ENCODE assay signal across 20 cellular contexts in genomic region chr2:40418614-40419013, GRCh38. TPM values are rescaled to one million over a fixed set of nuclear protein-coding genes. Genes with fewer than 3 reads are reported as not detected.
A peak's percentile ranks its signal among the peaks of the same experiment; 100 is the strongest.
DNase-seq lines count a peak whose midpoint lies in the region; ATAC-seq and TF ChIP-seq lines count a peak whose summit lies in the region.
"Had no signal": no experiment of that assay in that cellular context is flagged by ENCODE, and none has a peak within 500 bp of the region (broad histone marks: within the 10 kb centered on the region; RNA-seq: fewer than 3 reads in every experiment).

No MANE protein-coding gene starts in this region.

- intact Hi-C loops in OCI-LY7 (cut with micrococcal nuclease; ENCODE audit: unreplicated experiment) (no loop called here), upper lobe of right lung (cut with DNase I) (no loop called here), left lung (cut with DNase I) (no loop called here)
- intact Hi-C loops in activated CD4-positive, alpha-beta T cell treated with anti-CD3 and anti-CD28 coated beads for 36 hours (cut with DNase I, micrococcal nuclease) = no loop called here

- H3K36me3 Mint-ChIP-seq in activated CD4-positive, alpha-beta T cell treated with anti-CD3 and anti-CD28 coated beads for 36 hours (ENCODE audit: low read depth) = no peaks in the 10 kb centered on the region

- TF ChIP-seq CTCF in OCI-LY7 (conservative IDR thresholded peaks at IDR 0.05; ENCODE audit: low read length) = no peak
- TF ChIP-seq CTCF in gastroesophageal sphincter (IDR thresholded peaks at IDR 0.05) = no peak
- no peak for TF ChIP-seq CTCF in upper lobe of right lung (IDR thresholded peaks at IDR 0.05)
- no peak for TF ChIP-seq CTCF in left lung (IDR thresholded peaks at IDR 0.05)

- peaks cover 2% of the 10 kb centered on the region for H3K27me3 Mint-ChIP-seq in activated CD4-positive, alpha-beta T cell treated with anti-CD3 and anti-CD28 coated beads for 36 hours
- H3K27me3 Mint-ChIP-seq: CD4-positive, alpha-beta T cell had no signal

- H3K9me3 ChIP-seq in OCI-LY7 (ENCODE audit: low read length) (no peaks in the 10 kb centered on the region), gastroesophageal sphincter (no peaks in the 10 kb centered on the region), muscle layer of colon (ENCODE audit: low read length) (no peaks in the 10 kb centered on the region), upper lobe of right lung (no peaks in the 10 kb centered on the region), left lung (no peaks in the 10 kb centered on the region)

- no peaks in the 10 kb centered on the region for H3K79me2 ChIP-seq in OCI-LY7 (ENCODE audit: insufficient read depth, low read depth, low read length)

- BruUV-seq in OCI-LY7 (replicated peaks; lab: Mats Ljungman, UMichigan) = no TSS peak

- peak overlapping the region; percentile 7; the same call in 1 of the 2 replicates for H2AFZ ChIP-seq in OCI-LY7 (ENCODE audit: low read length)

- no peaks in the 10 kb centered on the region for H3K9me3 Mint-ChIP-seq in activated CD4-positive, alpha-beta T cell treated with anti-CD3 and anti-CD28 coated beads for 36 hours (ENCODE audit: low read depth)
- H3K9me3 Mint-ChIP-seq: CD4-positive, alpha-beta T cell had no signal

- no peak overlapping the region for H3K4me3 Mint-ChIP-seq in activated CD4-positive, alpha-beta T cell treated with anti-CD3 and anti-CD28 coated beads for 36 hours
- H3K4me3 Mint-ChIP-seq: CD4-positive, alpha-beta T cell had no signal

- H3K4me1 ChIP-seq in OCI-LY7 (ENCODE audit: insufficient read depth, low read length, poor library complexity, severe bottlenecking) (no peaks in the 10 kb centered on the region), gastroesophageal sphincter (peaks cover 7 to 59% (median 12%) of the 10 kb centered on the region in 3 donors), muscle layer of colon (ENCODE audit: insufficient read depth, low read length) (peaks cover 53% of the 10 kb centered on the region), upper lobe of right lung (no peaks in the 10 kb centered on the region), left lung (no peaks in the 10 kb centered on the region)

- no peaks in the 10 kb centered on the region for H4K20me1 ChIP-seq in OCI-LY7 (ENCODE audit: insufficient read depth, low read length)

- DNase-seq in OCI-LY7 (ENCODE audit: low spot score) (no peak), upper lobe of right lung (no peak), left lung (no peak)
- no peak for DNase-seq in activated naive CD4-positive, alpha-beta T cell (lab: John Stamatoyannopoulos, UW)
- no peak for DNase-seq in activated CD4-positive, alpha-beta T cell treated with anti-CD3 and anti-CD28 coated beads for 36 hours
- DNase-seq: activated CD8-positive, alpha-beta memory T cell treated with anti-CD3 and anti-CD28 coated beads, Interleukin-2, amount 50 U/mL, for 48 hours; caudate nucleus; CD4-positive, alpha-beta T cell; GF-D8; MM.1S; NCI-H1436 treated with DMSO at 0.1 percent for 48 hours; NCI-H526 treated with DMSO at 0.1 percent for 48 hours; nucleus accumbens; SHP77 treated with DMSO at 0.1 percent for 48 hours; T-helper 1 cell had no signal

- no peak for TF ChIP-seq EP300 in gastroesophageal sphincter (IDR thresholded peaks at IDR 0.05)

- H3K36me3 ChIP-seq in OCI-LY7 (ENCODE audit: insufficient read depth, low read length) = no peaks in the 10 kb centered on the region
- no peaks in the 10 kb centered on the region for H3K36me3 ChIP-seq in gastroesophageal sphincter
- no peaks in the 10 kb centered on the region for H3K36me3 ChIP-seq in muscle layer of colon (ENCODE audit: insufficient read depth, low read length)
- H3K36me3 ChIP-seq in upper lobe of right lung = no peaks in the 10 kb centered on the region
- no peaks in the 10 kb centered on the region for H3K36me3 ChIP-seq in left lung

- no peak overlapping the region for H3K4me3 ChIP-seq in OCI-LY7 (ENCODE audit: low read depth, low read length, poor library complexity, severe bottlenecking)
- no peak overlapping the region for H3K4me3 ChIP-seq in gastroesophageal sphincter
- H3K4me3 ChIP-seq in muscle layer of colon (ENCODE audit: low read depth in 1 of 2, low read length in 2 of 2) = peak overlapping the region in 1 of 2 donors; percentile 14
- no peak overlapping the region for H3K4me3 ChIP-seq in upper lobe of right lung
- H3K4me3 ChIP-seq in left lung = no peak overlapping the region

- 19 to 60% methylated on average over 1 to 2 of the region's 2 CpGs for WGBS in gastroesophageal sphincter (ENCODE audit: low coverage in 1 of 2), 2 donors

- H3K9me2 ChIP-seq in OCI-LY7 (ENCODE audit: insufficient read depth, low read length) = no peaks in the 10 kb centered on the region

- H3K27ac ChIP-seq in OCI-LY7 (ENCODE audit: low read depth, low read length, poor library complexity, severe bottlenecking) = no peak overlapping the region
- peak overlapping the region; percentile 72 to 89 (median 82) for H3K27ac ChIP-seq in gastroesophageal sphincter
- H3K27ac ChIP-seq in muscle layer of colon (ENCODE audit: low read depth, low read length) = peak overlapping the region; percentile 76
- peak overlapping the region; percentile 1 for H3K27ac ChIP-seq in upper lobe of right lung
- H3K27ac ChIP-seq in left lung = no peak overlapping the region
- H3K27ac ChIP-seq: VCaP had no signal

- no peaks in the 10 kb centered on the region for H3K4me1 Mint-ChIP-seq in activated CD4-positive, alpha-beta T cell treated with anti-CD3 and anti-CD28 coated beads for 36 hours

- TF ChIP-seq POLR2A in gastroesophageal sphincter (IDR thresholded peaks at IDR 0.05) = no peak

- H3K9ac ChIP-seq in muscle layer of colon (ENCODE audit: low read length) = no peak overlapping the region

- CTCF ChIA-PET in OCI-LY7 (lab: Charles Lee; ENCODE audit: unreplicated experiment) = interaction anchor here (0.6 kb wide), 1 partner anchor 567 kb away, joined by 3 read pairs; no protein-coding TSS in a partner anchor
- CTCF ChIA-PET in activated CD4-positive, alpha-beta T cell treated with anti-CD3 and anti-CD28 coated beads for 36 hours (lab: Charles Lee) = interaction anchor here (0.9 kb wide), 1 partner anchor 504 kb away, joined by 3 read pairs; no protein-coding TSS in a partner anchor

- ATAC-seq in gastroesophageal sphincter (peak; percentile 30), upper lobe of right lung (no peak), left lung (no peak), GM21529 (IDR thresholded peaks at IDR 0.05; ENCODE audit: unreplicated experiment) (no peak)
- ATAC-seq in activated CD4-positive, alpha-beta T cell treated with anti-CD3 and anti-CD28 coated beads for 36 hours = no peak

- POLR2A ChIA-PET in OCI-LY7 (lab: Charles Lee) = no interaction called here
- POLR2A ChIA-PET in activated CD4-positive, alpha-beta T cell treated with anti-CD3 and anti-CD28 coated beads for 36 hours (lab: Charles Lee) = no interaction called here

- no peak overlapping the region for H3K27ac Mint-ChIP-seq in activated CD4-positive, alpha-beta T cell treated with anti-CD3 and anti-CD28 coated beads for 36 hours
- H3K27ac Mint-ChIP-seq: CD4-positive, alpha-beta T cell had no signal

- no peaks in the 10 kb centered on the region for H3K27me3 ChIP-seq in gastroesophageal sphincter
- H3K27me3 ChIP-seq in muscle layer of colon (ENCODE audit: control insufficient read depth in 1 of 2, insufficient read depth in 2 of 2, low read length in 2 of 2) = no peaks in the 10 kb centered on the region
- no peaks in the 10 kb centered on the region for H3K27me3 ChIP-seq in upper lobe of right lung
- H3K27me3 ChIP-seq in left lung = no peaks in the 10 kb centered on the region

- H3K4me2 ChIP-seq in OCI-LY7 (ENCODE audit: low read length) = no peak overlapping the region

RNA-seq across cellular contexts. Expression of gene SLC8A1, which starts 33.3 kb away (rescaled TPM):
- total RNA-seq in OCI-LY7 (2014; rRNA removed; shearing (Covaris generic)) = 5.0 and 7.3 TPM in 2 replicates
- total RNA-seq in OCI-LY7 (2022) = 3.6 and 4.7 TPM in 2 replicates
- 100 to 1,000 TPM in 3 of 4 donors, 10 to 100 TPM in 1; 76.3 to 168 (median 146) TPM for total RNA-seq in gastroesophageal sphincter
- 53.8 TPM for total RNA-seq in upper lobe of right lung
- 10 to 100 TPM; 29.9 to 39.7 TPM for total RNA-seq in left lung
- total RNA-seq in activated CD4-positive, alpha-beta T cell treated with anti-CD3 and anti-CD28 coated beads for 36 hours = 1 to 10 TPM; 1.9 to 2.3 TPM
- total RNA-seq: H4 had no signal

Comparison
In these comparisons a context has a peak if more than half of its experiments do, and no peak if none do; other contexts are left out.
1. H3K27ac ChIP-seq: peak in gastroesophageal sphincter (4 of 4), muscle layer of colon (single experiment) and upper lobe of right lung (single experiment); none in OCI-LY7 (single experiment) and left lung (0 of 2).